In genomic region chr3:146818301-146818700, GRCh38 we compare ENCODE assay signal across 22 cellular contexts.
"Had no signal": no experiment of that assay in that cellular context is flagged by ENCODE, and none has a peak within 500 bp of the region (broad histone marks: within the 10 kb centered on the region; RNA-seq: fewer than 3 reads in every experiment).

No MANE protein-coding gene starts in this region.

- H3K4me3 ChIP-seq: adrenal gland, breast epithelium, SJSA1 had no signal

- H3K36me3 ChIP-seq: adrenal gland, breast epithelium, SJSA1 had no signal

- H3K4me1 Mint-ChIP-seq: activated naive CD8-positive, alpha-beta T cell treated with anti-CD3 and anti-CD28 coated beads, Interleukin-2, amount 10 ng/mL, durations not matched to agents 7 days and 5 days; T-helper 17 cell had no signal

- H3K27me3 Mint-ChIP-seq: activated naive CD8-positive, alpha-beta T cell treated with anti-CD3 and anti-CD28 coated beads, Interleukin-2, amount 10 ng/mL, durations not matched to agents 7 days and 5 days; T-helper 17 cell had no signal

- H3K9me3 ChIP-seq: adrenal gland, breast epithelium, SJSA1 had no signal

- H3K27me3 ChIP-seq: adrenal gland, breast epithelium, SJSA1 had no signal

- H3K4me3 Mint-ChIP-seq: activated CD8-positive, alpha-beta T cell treated with anti-CD3 and anti-CD28 coated beads, Interleukin-2, amount 10 ng/mL, durations not matched to agents 7 days and 5 days; activated naive CD8-positive, alpha-beta T cell treated with anti-CD3 and anti-CD28 coated beads, Interleukin-2, amount 10 ng/mL, durations not matched to agents 7 days and 5 days; T-helper 17 cell; WTC11 had no signal

- H3K27ac ChIP-seq: adrenal gland, breast epithelium, SJSA1 had no signal

- ATAC-seq: activated CD8-positive, alpha-beta T cell treated with anti-CD3 and anti-CD28 coated beads, Interleukin-2, amount 10 ng/mL, durations not matched to agents 7 days and 5 days; T-helper 17 cell; WTC11 had no signal

- DNase-seq: activated CD4-positive, alpha-beta T cell treated with anti-CD3 and anti-CD28 coated beads for 48 hours; activated CD4-positive, alpha-beta T cell treated with anti-CD3 and anti-CD28 coated beads, Interleukin-2, amount 50 U/mL, for 4 hours; activated CD4-positive, CD25-positive, alpha-beta regulatory T cell treated with anti-CD3 and anti-CD28 coated beads, Interleukin-2, amount 50 U/mL, for 72 hours; activated CD8-positive, alpha-beta memory T cell treated with anti-CD3 and anti-CD28 coated beads, Interleukin-2, amount 50 U/mL, for 48 hours; activated CD8-positive, alpha-beta T cell treated with anti-CD3 and anti-CD28 coated beads, Interleukin-2, amount 10 ng/mL, durations not matched to agents 7 days and 5 days; activated naive CD4-positive, alpha-beta T cell treated with anti-CD3 and anti-CD28 coated beads, Interleukin-2, amount 50 U/mL, for 16 hours; activated naive CD8-positive, alpha-beta T cell treated with anti-CD3 and anti-CD28 coated beads, Interleukin-2, amount 10 ng/mL, durations not matched to agents 7 days and 5 days; activated T-cell treated with anti-CD3 and anti-CD28 coated beads, Interleukin-2, amount 50 U/mL, for 1 hour; adrenal gland; anterior cingulate cortex; MV-4-11; NCI-H1092 treated with DMSO at 0.1 percent for 48 hours; NCI-H1417 treated with DMSO at 0.1 percent for 48 hours; NCI-H2029 treated with DMSO at 0.1 percent for 48 hours; NCI-H510A; NK-92 treated with Interleukin-12 subunit alpha and Interleukin-12 subunit beta, amount 100 ng/mL, for 24 hours; SHP77; T-helper 17 cell; T-helper 9 cell had no signal

- H3K9me3 Mint-ChIP-seq: activated naive CD8-positive, alpha-beta T cell treated with anti-CD3 and anti-CD28 coated beads, Interleukin-2, amount 10 ng/mL, durations not matched to agents 7 days and 5 days; WTC11 had no signal

- H3K27ac Mint-ChIP-seq: activated CD8-positive, alpha-beta T cell treated with anti-CD3 and anti-CD28 coated beads, Interleukin-2, amount 10 ng/mL, durations not matched to agents 7 days and 5 days; activated naive CD8-positive, alpha-beta T cell treated with anti-CD3 and anti-CD28 coated beads, Interleukin-2, amount 10 ng/mL, durations not matched to agents 7 days and 5 days; T-helper 17 cell; WTC11 had no signal

- H3K4me1 ChIP-seq: adrenal gland, breast epithelium had no signal

- H3K36me3 Mint-ChIP-seq: activated naive CD8-positive, alpha-beta T cell treated with anti-CD3 and anti-CD28 coated beads, Interleukin-2, amount 10 ng/mL, durations not matched to agents 7 days and 5 days; WTC11 had no signal
